Comparison of ENCODE assay signal across 8 cellular contexts in the genomic region with DNA sequence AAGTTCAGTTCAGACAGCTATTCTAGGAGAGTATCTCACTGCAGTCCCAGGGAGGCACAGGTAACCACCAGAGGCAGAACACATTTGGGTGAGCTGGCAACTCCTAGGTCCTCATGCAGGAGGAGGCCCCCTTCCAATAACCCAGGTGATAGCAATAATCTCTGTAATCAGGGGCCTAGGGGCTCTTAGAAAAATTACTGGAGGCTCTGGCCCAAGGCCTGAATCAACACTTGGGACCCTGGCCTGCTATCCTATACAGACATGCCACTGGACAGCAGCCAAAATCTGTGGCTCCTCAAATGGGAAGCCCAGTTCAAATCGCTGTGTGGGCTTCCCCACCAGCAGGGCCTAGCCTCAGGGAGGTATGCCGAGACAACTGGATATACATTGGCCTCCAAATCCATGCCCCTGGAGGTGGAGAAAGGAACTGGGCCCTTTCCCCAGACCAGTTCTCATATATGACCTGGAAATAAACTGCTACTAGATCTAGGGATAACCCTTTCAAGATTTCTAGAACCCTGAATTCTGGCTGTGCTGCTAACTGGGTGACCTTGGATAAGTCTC. TPM values are rescaled to one million over a fixed set of nuclear protein-coding genes. Genes with fewer than 3 reads are reported as not detected.
DNase-seq lines count a peak whose midpoint lies in the region; FAIRE-seq and TF ChIP-seq lines count a peak whose summit lies in the region.

No MANE protein-coding gene starts in this region.

- H3K9me1 ChIP-seq in endothelial cell of umbilical vein (replicated peaks; ENCODE audit: control insufficient read depth, extremely low read depth, insufficient read depth, low read length): no peaks in the 10 kb centered on the region

- dilution Hi-C loops in endothelial cell of umbilical vein (cut with MboI; ENCODE audit: extremely low pct_ligation_motif_present, low sequenced_read_pairs): no loop called here

- TF ChIP-seq CTCF in CD14-positive monocyte (IDR thresholded peaks at IDR 0.05): peak; percentile 33
- peak in 1 of 2 donors; percentile 37 for TF ChIP-seq CTCF in endothelial cell of umbilical vein (IDR thresholded peaks at IDR 0.05; ENCODE audit: extremely low read depth in 1 of 2, insufficient read depth in 1 of 2, low read depth in 1 of 2, low read length in 2 of 2)
- peak; percentile 19 to 25 (median 20) for TF ChIP-seq CTCF in nephron (IDR thresholded peaks at IDR 0.05; ENCODE audit: unreplicated experiment in 3 of 3)

- no peaks in the 10 kb centered on the region for H3K9me3 ChIP-seq in MG63
- H3K9me3 ChIP-seq in endothelial cell of umbilical vein (replicated peaks; ENCODE audit: control insufficient read depth, insufficient read depth, low read length): no peaks in the 10 kb centered on the region

- no peaks in the 10 kb centered on the region for H3K79me2 ChIP-seq in endothelial cell of umbilical vein (ENCODE audit: control insufficient read depth, insufficient read depth, low read length)

- intact Hi-C loops in CD14-positive monocyte (cut with micrococcal nuclease) (loop anchor here (5.0 to 10.0 kb wide), 3 partner anchors 43 to 941 kb away; a partner anchor contains a TSS), endothelial cell of umbilical vein (cut with micrococcal nuclease) (no loop called here)

- FAIRE-seq in endothelial cell of umbilical vein (lab: Jason Lieb, UNC): no peak

- H3K27me3 ChIP-seq in MG63 (no peaks in the 10 kb centered on the region), endothelial cell of umbilical vein (ENCODE audit: control insufficient read depth in 2 of 2, insufficient read depth in 2 of 2, low read length in 2 of 2) (no peaks in the 10 kb centered on the region)

- no TSS peak for BruUV-seq in endothelial cell of umbilical vein (replicated peaks; lab: Mats Ljungman, UMichigan)

- CTCF ChIA-PET in endothelial cell of umbilical vein (lab: Charles Lee): interaction anchor here (1.1 to 3.6 kb wide), 6 partner anchors 9 to 38 kb away, joined by 3 to 39 read pairs (median 14); no protein-coding TSS in a partner anchor

- H3K4me3 Mint-ChIP-seq in CD14-positive monocyte: peak overlapping the region in 1 of 2 donors; percentile 88
- peak overlapping the region; percentile 87 to 91 (median 89) for H3K4me3 Mint-ChIP-seq in nephron

- H3K27me3 Mint-ChIP-seq in CD14-positive monocyte (ENCODE audit: low read depth in 3 of 3) (peaks cover 0 to 2% (median 1%) of the 10 kb centered on the region in 3 donors), nephron (ENCODE audit: low read depth) (no peaks in the 10 kb centered on the region)

- no peak for TF ChIP-seq POLR2A in endothelial cell of umbilical vein (IDR thresholded peaks at IDR 0.05; ENCODE audit: low read depth, low read length)

- H4K20me1 ChIP-seq in endothelial cell of umbilical vein (replicated peaks; ENCODE audit: control insufficient read depth, extremely low read depth, insufficient read depth, low read length): no peaks in the 10 kb centered on the region

- H3K36me3 Mint-ChIP-seq in CD14-positive monocyte: peaks cover 0 to 2% of the 10 kb centered on the region in 2 donors
- no peaks in the 10 kb centered on the region for H3K36me3 Mint-ChIP-seq in nephron (ENCODE audit: low read depth)

- H3K4me1 Mint-ChIP-seq in CD14-positive monocyte: peaks cover 55% of the 10 kb centered on the region
- peaks cover 25% of the 10 kb centered on the region for H3K4me1 Mint-ChIP-seq in nephron

- POLR2A ChIA-PET in endothelial cell of umbilical vein (lab: Charles Lee): interaction anchor here (1.0 kb wide), 1 partner anchor 23 kb away, joined by 3 read pairs; no protein-coding TSS in a partner anchor

- no peak overlapping the region for H2AFZ ChIP-seq in endothelial cell of umbilical vein (ENCODE audit: low read depth, low read length)

- peaks cover 16% of the 10 kb centered on the region for H3K4me1 ChIP-seq in endothelial cell of umbilical vein (ENCODE audit: control insufficient read depth, extremely low read depth, insufficient read depth, low read length)

- H3K9me3 Mint-ChIP-seq in CD14-positive monocyte: no peaks in the 10 kb centered on the region
- H3K9me3 Mint-ChIP-seq in nephron: no peaks in the 10 kb centered on the region

- no peak overlapping the region for H3K27ac ChIP-seq in endothelial cell of umbilical vein (ENCODE audit: insufficient read depth, low read depth, low read length)
- no peak overlapping the region for H3K27ac ChIP-seq in caudate nucleus (ENCODE audit: low read depth, low read length)

- H3K27ac Mint-ChIP-seq in CD14-positive monocyte (peak overlapping the region in 2 of 7 donors; percentile 30 to 50), nephron (no peak overlapping the region)

- H3K4me3 ChIP-seq in MG63 (peak overlapping the region; percentile 90), endothelial cell of umbilical vein (replicated peaks in 1 of 3; ENCODE audit: insufficient read depth in 1 of 3, low read depth in 1 of 3, low read length in 3 of 3) (no peak overlapping the region)

- no peak overlapping the region for H3K4me2 ChIP-seq in endothelial cell of umbilical vein (ENCODE audit: insufficient read depth, low read length)

- DNase-seq in CD14-positive monocyte (ENCODE audit: low spot score): no peak
- peak; percentile 60 for DNase-seq in MG63
- DNase-seq in endothelial cell of umbilical vein (ENCODE audit: low read depth, low spot score): peak; percentile 32
- DNase-seq in caudate nucleus (lab: John Stamatoyannopoulos, UW): no peak
- no peak for DNase-seq in T-helper 2 cell
- no peak for DNase-seq in AG08395 (ENCODE audit: low spot score)
- DNase-seq in activated T-cell treated with anti-CD3 and anti-CD28 coated beads, Interleukin-2, amount 50 U/mL, for 48 hours: no peak

- no peak overlapping the region for H3K9ac ChIP-seq in endothelial cell of umbilical vein (replicated peaks; ENCODE audit: extremely low read depth, insufficient read depth, low read length)

- H3K36me3 ChIP-seq in MG63: peaks cover 5% of the 10 kb centered on the region; the same call in 1 of the 2 replicates
- no peaks in the 10 kb centered on the region for H3K36me3 ChIP-seq in endothelial cell of umbilical vein (ENCODE audit: control insufficient read depth in 2 of 2, extremely low read depth in 1 of 2, insufficient read depth in 2 of 2, low read length in 2 of 2)

RNA-seq across cellular contexts. Expression of a gene that starts 1.6 kb away (rescaled TPM):
- polyA plus RNA-seq in CD14-positive monocyte (1 to 10 TPM; 2.0 to 2.9 TPM), endothelial cell of umbilical vein (3.7 and 5.9 TPM in 2 replicates)
- total RNA-seq in MG63 (2014; rRNA removed; shearing (Covaris generic); ENCODE audit: low replicate concordance): 14.2 and 20.0 TPM in 2 replicates
- 2.4 and 3.0 TPM in 2 replicates for total RNA-seq in endothelial cell of umbilical vein
- 2.8 and 3.7 TPM in 2 replicates for polyA plus RNA-seq in endothelial cell of umbilical vein (2011; cell fraction: cytosol; rRNA removed)
- polyA plus RNA-seq in endothelial cell of umbilical vein (2011; cell fraction: nucleus; rRNA removed): 1.4 and 1.7 TPM in 2 replicates
- 3.7 and 4.9 TPM in 2 replicates for polyA plus RNA-seq in endothelial cell of umbilical vein (2012)
- polyA minus RNA-seq in endothelial cell of umbilical vein: 1.7 and 3.5 TPM in 2 replicates
- polyA minus RNA-seq in endothelial cell of umbilical vein (2011; cell fraction: cytosol; rRNA and poly(A)+ RNA removed): 131 TPM
- 1.9 and 2.7 TPM in 2 replicates for polyA minus RNA-seq in endothelial cell of umbilical vein (2011; cell fraction: nucleus; rRNA and poly(A)+ RNA removed)

RNA-seq across cellular contexts. Expression of a gene that starts 28.1 kb away (rescaled TPM):
- polyA plus RNA-seq in CD14-positive monocyte (1 to 10 TPM; 3.7 to 9.2 TPM), endothelial cell of umbilical vein (67.3 and 72.5 TPM in 2 replicates)
- total RNA-seq in MG63 (2014; rRNA removed; shearing (Covaris generic); ENCODE audit: low replicate concordance): 47.5 and 63.5 TPM in 2 replicates
- total RNA-seq in endothelial cell of umbilical vein: 69.5 and 78.3 TPM in 2 replicates
- 74.6 and 74.8 TPM in 2 replicates for polyA plus RNA-seq in endothelial cell of umbilical vein (2011; cell fraction: cytosol; rRNA removed)
- 29.7 and 30.0 TPM in 2 replicates for polyA plus RNA-seq in endothelial cell of umbilical vein (2011; cell fraction: nucleus; rRNA removed)
- polyA plus RNA-seq in endothelial cell of umbilical vein (2012): 82.4 and 98.3 TPM in 2 replicates
- 36.6 and 38.0 TPM in 2 replicates for polyA minus RNA-seq in endothelial cell of umbilical vein
- polyA minus RNA-seq in endothelial cell of umbilical vein (2011; cell fraction: cytosol; rRNA and poly(A)+ RNA removed): 23.0 TPM
- 16.4 and 17.7 TPM in 2 replicates for polyA minus RNA-seq in endothelial cell of umbilical vein (2011; cell fraction: nucleus; rRNA and poly(A)+ RNA removed)

RNA-seq across cellular contexts. Expression of a gene that starts 45.0 kb away (rescaled TPM):
- polyA plus RNA-seq in CD14-positive monocyte: 1 to 10 TPM; 5.8 to 6.7 TPM
- total RNA-seq in MG63 (2014; rRNA removed; shearing (Covaris generic); ENCODE audit: low replicate concordance): 25.8 and 28.1 TPM in 2 replicates
- 19.7 and 20.4 TPM in 2 replicates for total RNA-seq in endothelial cell of umbilical vein
- polyA plus RNA-seq in endothelial cell of umbilical vein: 23.8 and 24.6 TPM in 2 replicates
- 21.2 and 21.6 TPM in 2 replicates for polyA plus RNA-seq in endothelial cell of umbilical vein (2011; cell fraction: cytosol; rRNA removed)
- 19.4 and 20.6 TPM in 2 replicates for polyA plus RNA-seq in endothelial cell of umbilical vein (2011; cell fraction: nucleus; rRNA removed)
- polyA plus RNA-seq in endothelial cell of umbilical vein (2012): 19.1 and 20.4 TPM in 2 replicates
- 21.0 and 24.8 TPM in 2 replicates for polyA minus RNA-seq in endothelial cell of umbilical vein
- polyA minus RNA-seq in endothelial cell of umbilical vein (2011; cell fraction: cytosol; rRNA and poly(A)+ RNA removed): 9.7 TPM
- polyA minus RNA-seq in endothelial cell of umbilical vein (2011; cell fraction: nucleus; rRNA and poly(A)+ RNA removed): 7.5 and 9.6 TPM in 2 replicates

RNA-seq across cellular contexts. Expression of a gene that starts 51.5 kb away (rescaled TPM):
- polyA plus RNA-seq in CD14-positive monocyte (1 to 10 TPM; 6.2 to 9.7 TPM), endothelial cell of umbilical vein (16.3 and 17.4 TPM in 2 replicates)
- total RNA-seq in MG63 (2014; rRNA removed; shearing (Covaris generic); ENCODE audit: low replicate concordance): 9.2 and 18.2 TPM in 2 replicates
- total RNA-seq in endothelial cell of umbilical vein: 23.7 and 24.2 TPM in 2 replicates
- polyA plus RNA-seq in endothelial cell of umbilical vein (2011; cell fraction: cytosol; rRNA removed): 12.2 and 15.0 TPM in 2 replicates
- 82.0 and 82.2 TPM in 2 replicates for polyA plus RNA-seq in endothelial cell of umbilical vein (2011; cell fraction: nucleus; rRNA removed)
- 14.8 and 15.0 TPM in 2 replicates for polyA plus RNA-seq in endothelial cell of umbilical vein (2012)
- polyA minus RNA-seq in endothelial cell of umbilical vein: 23.1 and 24.9 TPM in 2 replicates
- polyA minus RNA-seq in endothelial cell of umbilical vein (2011; cell fraction: cytosol; rRNA and poly(A)+ RNA removed): 10.0 TPM
- polyA minus RNA-seq in endothelial cell of umbilical vein (2011; cell fraction: nucleus; rRNA and poly(A)+ RNA removed): 25.1 and 37.1 TPM in 2 replicates

RNA-seq across cellular contexts. Expression of a gene that starts 52.2 kb away (rescaled TPM):
- polyA plus RNA-seq in CD14-positive monocyte: not detected
- 5.7 and 7.0 TPM in 2 replicates for total RNA-seq in MG63 (2014; rRNA removed; shearing (Covaris generic); ENCODE audit: low replicate concordance)
- 8.4 and 12.2 TPM in 2 replicates for total RNA-seq in endothelial cell of umbilical vein
- 11.8 and 13.9 TPM in 2 replicates for polyA plus RNA-seq in endothelial cell of umbilical vein
- 15.7 and 17.0 TPM in 2 replicates for polyA plus RNA-seq in endothelial cell of umbilical vein (2011; cell fraction: cytosol; rRNA removed)
- 5.0 and 7.3 TPM in 2 replicates for polyA plus RNA-seq in endothelial cell of umbilical vein (2011; cell fraction: nucleus; rRNA removed)
- 9.9 and 12.3 TPM in 2 replicates for polyA plus RNA-seq in endothelial cell of umbilical vein (2012)
- polyA minus RNA-seq in endothelial cell of umbilical vein: 5.2 and 9.8 TPM in 2 replicates
- 0.72 TPM for polyA minus RNA-seq in endothelial cell of umbilical vein (2011; cell fraction: cytosol; rRNA and poly(A)+ RNA removed)
- polyA minus RNA-seq in endothelial cell of umbilical vein (2011; cell fraction: nucleus; rRNA and poly(A)+ RNA removed): 0.72 and 1.1 TPM in 2 replicates

Comparison
In these comparisons a context has a peak if more than half of its experiments do, and no peak if none do; other contexts are left out.
1. DNase-seq: peak in MG63 (single experiment) and endothelial cell of umbilical vein (single experiment); none in CD14-positive monocyte (single experiment), caudate nucleus (0 of 61), T-helper 2 cell (0 of 5), AG08395 (single experiment) and activated T-cell treated with anti-CD3 and anti-CD28 coated beads, Interleukin-2, amount 50 U/mL, for 48 hours (0 of 2).